24 cellular contexts compared by ENCODE assay signal in the genomic region with DNA sequence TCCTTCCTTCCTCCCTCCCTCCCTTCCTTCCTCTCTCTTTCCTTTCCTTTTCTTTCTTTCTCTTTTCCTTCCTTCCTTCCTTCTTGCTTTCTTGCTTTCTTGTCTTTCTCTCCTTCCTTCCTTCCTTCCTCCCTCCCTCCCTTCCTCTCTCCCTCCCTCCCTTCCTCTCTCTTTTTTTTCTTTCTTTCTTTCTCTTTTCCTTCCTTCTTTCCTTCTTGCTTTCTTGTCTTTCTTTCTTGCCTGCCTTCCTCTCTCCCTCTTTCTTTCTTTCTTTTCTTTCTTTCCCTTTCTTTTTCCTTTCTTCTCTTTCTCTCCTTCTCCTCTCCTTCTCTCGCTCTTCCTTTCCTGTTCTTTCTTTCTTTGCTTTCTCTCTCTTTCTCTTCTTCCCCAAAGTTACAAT.
"Had no signal": no experiment of that assay in that cellular context is flagged by ENCODE, and none has a peak within 500 bp of the region (broad histone marks: within the 10 kb centered on the region; RNA-seq: fewer than 3 reads in every experiment).

No MANE protein-coding gene starts in this region.

- H3K4me3 ChIP-seq: left lung, lower lobe of right lung, prostate gland, skin epidermis, spleen, suprapubic skin, thoracic aorta, tibial artery, upper lobe of right lung had no signal

- H3K4me3 Mint-ChIP-seq: immature natural killer cell; mesothelial cell of epicardium; naive thymus-derived CD4-positive, alpha-beta T cell; natural killer cell treated with Interleukin-12 subunit alpha and Interleukin-12 subunit beta and Interleukin-15 and Interleukin-18, amount 100 ng/mL, for 72 hours; stimulated activated effector memory CD8-positive, alpha-beta T cell treated with anti-CD3 and anti-CD28 coated beads, Interleukin-12 subunit alpha, Interleukin-12 subunit beta, amount 100 ng/mL, for 72 hours; stimulated activated naive CD8-positive, alpha-beta T cell treated with anti-CD3 and anti-CD28 coated beads, Interleukin-15, Interleukin-2, amounts not matched to agents 100 ng/mL and 50 ng/mL, for 24 hours had no signal

- H3K9me3 Mint-ChIP-seq: immature natural killer cell; mesothelial cell of epicardium; natural killer cell treated with Interleukin-12 subunit alpha and Interleukin-12 subunit beta and Interleukin-15 and Interleukin-18, amount 100 ng/mL, for 72 hours; stimulated activated naive CD8-positive, alpha-beta T cell treated with anti-CD3 and anti-CD28 coated beads, Interleukin-15, Interleukin-2, amounts not matched to agents 100 ng/mL and 50 ng/mL, for 24 hours had no signal

- H3K4me1 Mint-ChIP-seq: immature natural killer cell; mesothelial cell of epicardium; naive thymus-derived CD4-positive, alpha-beta T cell; stimulated activated effector memory CD8-positive, alpha-beta T cell treated with anti-CD3 and anti-CD28 coated beads, Interleukin-12 subunit alpha, Interleukin-12 subunit beta, amount 100 ng/mL, for 72 hours had no signal

- H3K4me1 ChIP-seq: left lung, lower lobe of right lung, prostate gland, spleen, tibial artery, upper lobe of right lung had no signal

- H3K27ac ChIP-seq: left lung, lower lobe of right lung, prostate gland, skin epidermis, spleen, suprapubic skin, thoracic aorta, tibial artery, upper lobe of right lung had no signal

- H3K27ac Mint-ChIP-seq: immature natural killer cell; mesothelial cell of epicardium; naive thymus-derived CD4-positive, alpha-beta T cell; natural killer cell treated with Interleukin-12 subunit alpha and Interleukin-12 subunit beta and Interleukin-15 and Interleukin-18, amount 100 ng/mL, for 72 hours; stimulated activated effector memory CD8-positive, alpha-beta T cell treated with anti-CD3 and anti-CD28 coated beads, Interleukin-12 subunit alpha, Interleukin-12 subunit beta, amount 100 ng/mL, for 72 hours; stimulated activated naive CD8-positive, alpha-beta T cell treated with anti-CD3 and anti-CD28 coated beads, Interleukin-15, Interleukin-2, amounts not matched to agents 100 ng/mL and 50 ng/mL, for 24 hours had no signal

- H3K36me3 ChIP-seq: left lung, lower lobe of right lung, prostate gland, spleen, suprapubic skin, thoracic aorta, tibial artery, upper lobe of right lung had no signal

- ATAC-seq: left colon; left lung; lower lobe of right lung; naive thymus-derived CD4-positive, alpha-beta T cell; natural killer cell treated with Interleukin-12 subunit alpha and Interleukin-12 subunit beta and Interleukin-15 and Interleukin-18, amount 100 ng/mL, for 72 hours; right cardiac atrium; sciatic nerve; stimulated activated effector memory CD8-positive, alpha-beta T cell treated with anti-CD3 and anti-CD28 coated beads, Interleukin-12 subunit alpha, Interleukin-12 subunit beta, amount 100 ng/mL, for 72 hours; upper lobe of right lung had no signal

- H3K27me3 ChIP-seq: left lung, spleen, suprapubic skin, tibial artery, upper lobe of right lung had no signal

- H3K36me3 Mint-ChIP-seq: immature natural killer cell; mesothelial cell of epicardium; naive thymus-derived CD4-positive, alpha-beta T cell; natural killer cell treated with Interleukin-12 subunit alpha and Interleukin-12 subunit beta and Interleukin-15 and Interleukin-18, amount 100 ng/mL, for 72 hours; stimulated activated effector memory CD8-positive, alpha-beta T cell treated with anti-CD3 and anti-CD28 coated beads, Interleukin-12 subunit alpha, Interleukin-12 subunit beta, amount 100 ng/mL, for 72 hours had no signal

- H3K9me3 ChIP-seq: left lung, lower lobe of right lung, prostate gland, spleen, suprapubic skin, thoracic aorta, tibial artery, upper lobe of right lung had no signal

- DNase-seq: hypothalamus; immature natural killer cell; kidney; left colon; left lung; lower lobe of right lung; naive thymus-derived CD4-positive, alpha-beta T cell; retina; right cardiac atrium; spleen; stimulated activated CD4-positive, alpha-beta T cell treated with anti-CD3 and anti-CD28 coated beads, Interleukin-4, amount 100 ng/mL, for 24 hours; stimulated activated naive CD4-positive, alpha-beta T cell; tibial artery; trophoblast cell; upper lobe of right lung had no signal

- H3K27me3 Mint-ChIP-seq: stimulated activated naive CD8-positive, alpha-beta T cell treated with anti-CD3 and anti-CD28 coated beads, Interleukin-15, Interleukin-2, amounts not matched to agents 100 ng/mL and 50 ng/mL, for 24 hours had no signal
